16 cellular contexts compared by ENCODE assay signal in genomic region chr4:182683666-182684065, GRCh38.
A peak's percentile ranks its signal among the peaks of the same experiment; 100 is the strongest.
DNase-seq lines count a peak whose midpoint lies in the region; ATAC-seq and TF ChIP-seq lines count a peak whose summit lies in the region.
"Had no signal": no experiment of that assay in that cellular context is flagged by ENCODE, and none has a peak within 500 bp of the region (broad histone marks: within the 10 kb centered on the region; RNA-seq: fewer than 3 reads in every experiment).

No MANE protein-coding gene starts in this region.

- no peak overlapping the region for H3K27ac ChIP-seq in GM23338 (ENCODE audit: low read depth)
- H3K27ac ChIP-seq: A549 had no signal

- ATAC-seq in GM23338 (no peak), GM18909 (IDR thresholded peaks at IDR 0.05; ENCODE audit: poor library complexity, unreplicated experiment) (no peak), GM21367 (IDR thresholded peaks at IDR 0.05; ENCODE audit: unreplicated experiment) (no peak)
- ATAC-seq: A549; CD8-positive, alpha-beta T cell; HepG2 had no signal

- H3K9me2 ChIP-seq in GM23338 (ENCODE audit: insufficient read depth), result no peaks in the 10 kb centered on the region

- no peaks in the 10 kb centered on the region for H3K79me2 ChIP-seq in GM23338 (replicated peaks; ENCODE audit: insufficient read depth)

- H3K36me3 Mint-ChIP-seq in GM23338 (ENCODE audit: low read depth) (no peaks in the 10 kb centered on the region; the same call in 2 of the 3 replicates), neural crest cell (ENCODE audit: low read depth) (peaks cover 4% of the 10 kb centered on the region)
- H3K36me3 Mint-ChIP-seq: CD14-positive monocyte; CD8-positive, alpha-beta T cell had no signal

- TF ChIP-seq CTCF in GM23338 (conservative IDR thresholded peaks at IDR 0.05; ENCODE audit: low read depth in 2 of 2) (no peak), fibroblast of mammary gland (conservative IDR thresholded peaks at IDR 0.05; ENCODE audit: control insufficient read depth, insufficient read depth, low read depth, low read length) (no peak), neural crest cell (conservative IDR thresholded peaks at IDR 0.05) (no peak)

- no peaks in the 10 kb centered on the region for H3K4me1 ChIP-seq in GM23338 (ENCODE audit: insufficient read depth)
- H3K4me1 ChIP-seq: A549 had no signal

- H3K36me3 ChIP-seq in GM23338 (ENCODE audit: insufficient read depth), result no peaks in the 10 kb centered on the region; the same call in 1 of the 2 replicates

- H3K4me3 Mint-ChIP-seq in GM23338 (no peak overlapping the region), neural crest cell (no peak overlapping the region)
- H3K4me3 Mint-ChIP-seq: CD14-positive monocyte; CD8-positive, alpha-beta T cell; H9 had no signal

- H3K27me3 ChIP-seq in GM23338 (ENCODE audit: insufficient read depth), result no peaks in the 10 kb centered on the region

- no peak overlapping the region for H3K4me2 ChIP-seq in GM23338
- H3K4me2 ChIP-seq: A549 had no signal

- H3F3A ChIP-seq in GM23338 (replicated peaks; ENCODE audit: low read depth), result no peaks in the 10 kb centered on the region

- H3K9me3 Mint-ChIP-seq in GM23338, result no peaks in the 10 kb centered on the region
- H3K9me3 Mint-ChIP-seq in neural crest cell, result no peaks in the 10 kb centered on the region
- H3K9me3 Mint-ChIP-seq: CD8-positive, alpha-beta T cell; H9 had no signal

- no peak overlapping the region for H2AFZ ChIP-seq in GM23338

- H3K4me1 Mint-ChIP-seq in GM23338, result peaks cover 6% of the 10 kb centered on the region
- peaks cover 38% of the 10 kb centered on the region for H3K4me1 Mint-ChIP-seq in neural crest cell
- H3K4me1 Mint-ChIP-seq: CD14-positive monocyte had no signal

- H3K4me3 ChIP-seq in GM23338 (no peak overlapping the region), fibroblast of mammary gland (ENCODE audit: control insufficient read depth, low read depth, low read length) (no peak overlapping the region)
- H3K4me3 ChIP-seq: A549 had no signal

- DNase-seq in GM04503 (ENCODE audit: low read depth) (peak; percentile 3), GM23338 (ENCODE audit: low spot score) (no peak), fibroblast of mammary gland (ENCODE audit: low read depth) (peak; percentile 14), neural crest cell (ENCODE audit: low read depth, low spot score) (no peak), NCI-H2081 (lab: John Stamatoyannopoulos, UW) (no peak)
- DNase-seq: CD8-positive, alpha-beta T cell; COR-L47; DND-41; GDM1; GOT3; H9 had no signal

- H3K27me3 Mint-ChIP-seq in GM23338 (ENCODE audit: insufficient read depth, low read depth, poor library complexity) (peaks cover 2% of the 10 kb centered on the region), neural crest cell (ENCODE audit: low read depth) (no peaks in the 10 kb centered on the region)

- H4K20me1 ChIP-seq in GM23338 (replicated peaks; ENCODE audit: insufficient read depth), result 0 out of 2 replicates have a peak, but pooled peaks cover 3% of the 10 kb centered on the region

- H3K27ac Mint-ChIP-seq in GM23338 (peak overlapping the region; percentile 8; the same call in 1 of the 2 replicates), neural crest cell (ENCODE audit: unreplicated experiment) (peak overlapping the region; percentile 12)
- H3K27ac Mint-ChIP-seq: CD14-positive monocyte; CD8-positive, alpha-beta T cell; H9 had no signal

TF ChIP-seq in GM23338, 12 proteins besides CTCF, POLR2A, EP300 and RAD21 (continues in another document):
- no peak for TF ChIP-seq ZNF114 (CRISPR knock-in tag; IDR thresholded peaks at IDR 0.05)
- TF ChIP-seq ZNF462 (CRISPR knock-in tag; IDR thresholded peaks at IDR 0.05), result no peak
- no peak for TF ChIP-seq EZH2 (IDR thresholded peaks at IDR 0.05; ENCODE audit: low read depth, unreplicated experiment)
- no peak for TF ChIP-seq STAT1 (IDR thresholded peaks at IDR 0.05; ENCODE audit: unreplicated experiment)
- no peak for TF ChIP-seq CREB1 (CRISPR knock-in tag; IDR thresholded peaks at IDR 0.05; ENCODE audit: low read depth)
- TF ChIP-seq EZH2phosphoT487 (IDR thresholded peaks at IDR 0.05; ENCODE audit: unreplicated experiment), result no peak
- TF ChIP-seq ETS1 (IDR thresholded peaks at IDR 0.05), result no peak
- no peak for TF ChIP-seq POLR2AphosphoS5 (IDR thresholded peaks at IDR 0.05; ENCODE audit: low read depth)
- TF ChIP-seq NANOG (IDR thresholded peaks at IDR 0.05; ENCODE audit: borderline replicate concordance), result no peak

Comparison
In these comparisons a context has a peak if more than half of its experiments do, and no peak if none do; other contexts are left out.
1. DNase-seq: peak in GM04503 (single experiment) and fibroblast of mammary gland (single experiment); none in GM23338 (single experiment), neural crest cell (single experiment) and NCI-H2081 (0 of 2).